Comparison of ENCODE assay signal across 8 cellular contexts in genomic region chr11:118918686-118919280, GRCh38. TPM values are rescaled to one million over a fixed set of nuclear protein-coding genes. Genes with fewer than 3 reads are reported as not detected.
DNase-seq lines count a peak whose midpoint lies in the region; ATAC-seq lines count a peak whose summit lies in the region.

No MANE protein-coding gene starts in this region.

- DNase-seq in ELR (ENCODE audit: low read depth) (peak; percentile 24), SJSA1 (ENCODE audit: low read depth in 1 of 2, low spot score in 2 of 2) (no peak), trophoblast cell (no peak), epidermal melanocyte (ENCODE audit: insufficient read length, low spot score) (no peak), AG20443 (ENCODE audit: low spot score) (no peak)
- no peak for DNase-seq in NK-92 treated with Interleukin-12 subunit alpha and Interleukin-12 subunit beta, amount 100 ng/mL, for 24 hours (lab: John Stamatoyannopoulos, UW)

- peaks cover 77% of the 10 kb centered on the region for H3K79me1 ChIP-seq in trophoblast cell (ENCODE audit: low read length)

- H3K18ac ChIP-seq in trophoblast cell (ENCODE audit: low read length): peak overlapping the region; percentile 89

- no peaks in the 10 kb centered on the region for H3K27me3 ChIP-seq in SJSA1 (replicated peaks)
- no peaks in the 10 kb centered on the region for H3K27me3 ChIP-seq in esophagus (ENCODE audit: control insufficient read depth in 1 of 2, insufficient read depth in 2 of 2, low read length in 2 of 2)
- no peaks in the 10 kb centered on the region for H3K27me3 ChIP-seq in trophoblast cell (ENCODE audit: insufficient read depth, low read length)

- 6 to 13% methylated on average over 9 to 13 of the region's 13 CpGs for WGBS in esophagus, 2 donors
- no CpG with 5 or more reads among the region's 13 CpGs for WGBS in trophoblast cell (ENCODE audit: extremely low coverage, insufficient coverage, insufficient read length)

- H3K4me2 ChIP-seq in trophoblast cell (ENCODE audit: low read length): peak overlapping the region; percentile 90

- peak overlapping the region; percentile 95 for H2BK5ac ChIP-seq in trophoblast cell (ENCODE audit: low read depth, low read length, poor library complexity)

- H2BK120ac ChIP-seq in trophoblast cell (ENCODE audit: insufficient read depth, low read length, poor library complexity): peak overlapping the region; percentile 89

- H3K14ac ChIP-seq in trophoblast cell (ENCODE audit: low read length): peak overlapping the region; percentile 93

- H3K4me1 ChIP-seq in SJSA1 (replicated peaks) (peaks cover 82% of the 10 kb centered on the region), esophagus (ENCODE audit: control insufficient read depth in 2 of 2, insufficient read depth in 2 of 2, low read length in 1 of 2) (peaks cover 33 to 76% of the 10 kb centered on the region in 2 donors), trophoblast cell (ENCODE audit: control insufficient read depth in 1 of 2, insufficient read depth in 2 of 2, low read length in 2 of 2) (peaks cover 79 to 89% of the 10 kb centered on the region in 2 experiments)

- peaks cover 65% of the 10 kb centered on the region for H3K79me2 ChIP-seq in trophoblast cell (ENCODE audit: control insufficient read depth, insufficient read depth, low read length, poor library complexity)

- no peak overlapping the region for H2AFZ ChIP-seq in trophoblast cell (ENCODE audit: insufficient read depth, low read length, poor library complexity)

- no peak overlapping the region for H3K23ac ChIP-seq in trophoblast cell (ENCODE audit: low read length)

- H3K4me3 ChIP-seq in SJSA1 (no peak overlapping the region), esophagus (ENCODE audit: low read depth in 1 of 2, low read length in 2 of 2) (peak overlapping the region; percentile 7 to 29), trophoblast cell (ENCODE audit: low read depth, low read length) (no peak overlapping the region)

- peak overlapping the region; percentile 64 for H4K12ac ChIP-seq in trophoblast cell (ENCODE audit: low read depth, low read length)

- H3K27ac ChIP-seq in SJSA1 (peak overlapping the region; percentile 46), esophagus (ENCODE audit: low read depth in 2 of 2, low read length in 1 of 2) (peak overlapping the region; percentile 98 to 99), trophoblast cell (ENCODE audit: low read depth, low read length) (peak overlapping the region; percentile 99)

- H3K9ac ChIP-seq in trophoblast cell (ENCODE audit: low read length): no peak overlapping the region

- H3K9me3 ChIP-seq in SJSA1 (replicated peaks) (no peaks in the 10 kb centered on the region), esophagus (ENCODE audit: control insufficient read depth in 2 of 2, insufficient read depth in 1 of 2, low read depth in 1 of 2, low read length in 1 of 2) (no peaks in the 10 kb centered on the region), trophoblast cell (ENCODE audit: insufficient read depth, low read depth, low read length) (no peaks in the 10 kb centered on the region)

- H4K8ac ChIP-seq in trophoblast cell (ENCODE audit: low read depth, low read length): peak overlapping the region; percentile 90

- ATAC-seq in GM18498 (IDR thresholded peaks at IDR 0.05; ENCODE audit: unreplicated experiment): no peak

- H3K36me3 ChIP-seq in SJSA1 (peaks cover 5% of the 10 kb centered on the region; the same call in 1 of the 2 replicates), esophagus (ENCODE audit: control insufficient read depth in 2 of 2, insufficient read depth in 2 of 2, low read length in 1 of 2) (no peaks in the 10 kb centered on the region), trophoblast cell (ENCODE audit: control insufficient read depth in 1 of 2, insufficient read depth in 2 of 2, low read length in 2 of 2) (peaks cover 18% of the 10 kb centered on the region in 2 experiments)

- H2BK12ac ChIP-seq in trophoblast cell (ENCODE audit: low read length): peak overlapping the region; percentile 77

- peak overlapping the region; percentile 80 for H3K4ac ChIP-seq in trophoblast cell (ENCODE audit: low read depth, low read length)

- peak overlapping the region; percentile 75 for H2AK5ac ChIP-seq in trophoblast cell (ENCODE audit: low read length)

- H4K91ac ChIP-seq in trophoblast cell (ENCODE audit: low read depth, low read length): peak overlapping the region; percentile 90

RNA-seq across cellular contexts. Expression of gene BCL9L, which starts 6.9 kb away (rescaled TPM):
- 4.0 and 6.8 TPM in 2 replicates for total RNA-seq in SJSA1 (2014; rRNA removed; shearing (Covaris generic))
- polyA plus RNA-seq in esophagus: 10 to 100 TPM in 1 of 2 donors, 1 to 10 TPM in 1; 8.5 to 30.4 TPM
- polyA plus RNA-seq in trophoblast cell (2013): 187 and 191 TPM in 2 replicates

RNA-seq across cellular contexts. Expression of gene CXCR5, which starts 35.1 kb away (rescaled TPM):
- total RNA-seq in SJSA1 (2014; rRNA removed; shearing (Covaris generic)): not detected in 2 replicates
- under 1 TPM; 0.11 to 0.18 TPM for polyA plus RNA-seq in esophagus
- polyA plus RNA-seq in trophoblast cell (2013): 0.03 and 0.06 TPM in 2 replicates

RNA-seq across cellular contexts. Expression of gene UPK2, which starts 37.3 kb away (rescaled TPM):
- not detected in 2 replicates for total RNA-seq in SJSA1 (2014; rRNA removed; shearing (Covaris generic))
- polyA plus RNA-seq in esophagus: 10 to 100 TPM in 1 of 2 donors, 1 to 10 TPM in 1; 1.1 to 11.2 TPM
- polyA plus RNA-seq in trophoblast cell (2013): 2.8 and 3.2 TPM in 2 replicates

RNA-seq across cellular contexts. Expression of gene FOXR1, which starts 52.8 kb away (rescaled TPM):
- total RNA-seq in SJSA1 (2014; rRNA removed; shearing (Covaris generic)): not detected in 2 replicates
- polyA plus RNA-seq in esophagus: not detected
- polyA plus RNA-seq in trophoblast cell (2013): not detected in 2 replicates

Comparison
In these comparisons a context has a peak if more than half of its experiments do, and no peak if none do; other contexts are left out.
1. H3K27ac ChIP-seq: peak in every context shown above with its lines; median percentile 99 in trophoblast cell; 98 in esophagus; 46 in SJSA1.
2. H3K4me3 ChIP-seq: peak in esophagus (2 of 2); none in SJSA1 (single experiment) and trophoblast cell (single experiment).